In the genomic region with DNA sequence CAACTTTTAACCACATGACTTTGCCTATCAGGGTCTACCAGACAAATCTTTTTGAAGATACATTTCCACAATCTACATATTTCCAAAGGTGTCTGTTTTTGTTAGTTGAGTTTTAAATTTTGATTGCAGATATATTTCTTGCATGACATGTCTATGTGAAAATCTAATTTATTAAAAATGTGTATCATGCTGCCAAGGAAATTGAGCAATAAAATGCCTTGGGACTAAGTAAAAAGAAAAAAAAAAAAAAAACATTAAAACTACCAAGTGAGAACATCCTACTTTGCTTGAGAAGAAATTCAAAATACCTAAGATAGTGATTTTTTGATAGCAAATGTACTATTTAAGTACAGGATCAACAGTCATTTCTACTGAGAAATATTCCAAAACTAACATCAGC, we compare ENCODE assay signal across 22 cellular contexts. TPM values are rescaled to one million over a fixed set of nuclear protein-coding genes. Genes with fewer than 3 reads are reported as not detected.
DNase-seq lines count a peak whose midpoint lies in the region; FAIRE-seq and TF ChIP-seq lines count a peak whose summit lies in the region.
"Had no signal": no experiment of that assay in that cellular context is flagged by ENCODE, and none has a peak within 500 bp of the region (broad histone marks: within the 10 kb centered on the region; RNA-seq: fewer than 3 reads in every experiment).

No MANE protein-coding gene starts in this region.

- TF ChIP-seq CTCF in VCaP (conservative IDR thresholded peaks at IDR 0.05) (no peak), fibroblast of pulmonary artery (IDR thresholded peaks at IDR 0.05; ENCODE audit: low read length, missing control alignments) (no peak), suprapubic skin (IDR thresholded peaks at IDR 0.05) (no peak)

- TF ChIP-seq EP300 in suprapubic skin (IDR thresholded peaks at IDR 0.05), result no peak

- H3K9me3 ChIP-seq in suprapubic skin (no peaks in the 10 kb centered on the region), small intestine (ENCODE audit: control insufficient read depth, low read depth) (no peaks in the 10 kb centered on the region)
- H3K9me3 ChIP-seq: Caco-2 had no signal

- no peak for TF ChIP-seq POLR2A in suprapubic skin (IDR thresholded peaks at IDR 0.05)

- peak; percentile 36 for DNase-seq in GM03348 (ENCODE audit: low spot score)
- DNase-seq in fibroblast of pulmonary artery (ENCODE audit: low read depth), result peak; percentile 32
- DNase-seq in suprapubic skin (ENCODE audit: low spot score in 2 of 2), result no peak
- DNase-seq in small intestine, result no peak
- DNase-seq in stimulated activated CD4-positive, alpha-beta T cell treated with anti-CD3 and anti-CD28 coated beads, Interleukin-12 subunit alpha, Interleukin-12 subunit beta, amount 100 ng/mL, for 4 hours, result no peak
- no peak for DNase-seq in germinal center (ENCODE audit: low spot score)
- DNase-seq: ACHN; Caco-2; CD4-positive, CD25-positive, alpha-beta regulatory T cell; DMS153; GDM1; HCEC 1CT; NCI-H1092 treated with DMSO at 0.1 percent for 48 hours; NCI-H146; NCI-H2029 treated with DMSO at 0.1 percent for 48 hours; NCI-H510A treated with DMSO at 0.1 percent for 48 hours; NCI-H774; OCI-M1; RPMI8226; SIG-M5 had no signal

- H3K27me3 ChIP-seq in suprapubic skin, result no peaks in the 10 kb centered on the region
- H3K27me3 ChIP-seq in small intestine (ENCODE audit: control insufficient read depth in 2 of 2, insufficient read depth in 2 of 2, low read length in 2 of 2), result no peaks in the 10 kb centered on the region

- H3K4me1 ChIP-seq in suprapubic skin (peaks cover 14% of the 10 kb centered on the region), small intestine (ENCODE audit: control insufficient read depth in 2 of 2, insufficient read depth in 1 of 2, low read depth in 1 of 2, low read length in 1 of 2) (no peaks in the 10 kb centered on the region)
- H3K4me1 ChIP-seq: Caco-2 had no signal

- H3K27ac ChIP-seq in VCaP (peak overlapping the region; percentile 90), suprapubic skin (peak overlapping the region; percentile 44), small intestine (ENCODE audit: low read depth in 1 of 2, low read length in 1 of 2) (no peak overlapping the region)

- FAIRE-seq in small intestine (lab: Jason Lieb, UNC), result no peak

- peaks cover 18% of the 10 kb centered on the region for H3K36me3 ChIP-seq in suprapubic skin
- peaks cover 2 to 6% of the 10 kb centered on the region in 2 donors for H3K36me3 ChIP-seq in small intestine (ENCODE audit: control insufficient read depth in 2 of 2, insufficient read depth in 2 of 2, low read length in 2 of 2)

- no peak overlapping the region for H3K4me3 ChIP-seq in fibroblast of pulmonary artery (replicated peaks; ENCODE audit: low read depth, low read length)
- H3K4me3 ChIP-seq in suprapubic skin, result no peak overlapping the region
- H3K4me3 ChIP-seq in small intestine (ENCODE audit: low read depth in 1 of 2, low read length in 2 of 2), result no peak overlapping the region
- H3K4me3 ChIP-seq: GM23338 had no signal

RNA-seq across cellular contexts. Expression of a gene that starts 17.7 kb away (rescaled TPM):
- 10 to 100 TPM in 2 of 4 donors, 1 to 10 TPM in 2; 8.0 to 14.0 (median 11.2) TPM for total RNA-seq in suprapubic skin
- 10 to 100 TPM in 1 of 3 donors, 1 to 10 TPM in 2; 4.9 to 17.5 (median 5.4) TPM for polyA plus RNA-seq in small intestine

RNA-seq across cellular contexts. Expression of a gene that starts 60.0 kb away (rescaled TPM):
- 10 to 100 TPM; 27.5 to 48.2 (median 43.1) TPM for total RNA-seq in suprapubic skin
- under 1 TPM in 2 of 3 donors, not detected in 1; under 0.01 to 0.98 TPM for polyA plus RNA-seq in small intestine

Comparison
In these comparisons a context has a peak if more than half of its experiments do, and no peak if none do; other contexts are left out.
1. DNase-seq: peak in GM03348 (single experiment) and fibroblast of pulmonary artery (single experiment); none in suprapubic skin (0 of 2), small intestine (single experiment), stimulated activated CD4-positive, alpha-beta T cell treated with anti-CD3 and anti-CD28 coated beads, Interleukin-12 subunit alpha, Interleukin-12 subunit beta, amount 100 ng/mL, for 4 hours (single experiment) and germinal center (single experiment).
2. H3K27ac ChIP-seq: peak in VCaP (single experiment) and suprapubic skin (single experiment); none in small intestine (0 of 2).